ENCODE assay signal across 14 cellular contexts in the genomic region with DNA sequence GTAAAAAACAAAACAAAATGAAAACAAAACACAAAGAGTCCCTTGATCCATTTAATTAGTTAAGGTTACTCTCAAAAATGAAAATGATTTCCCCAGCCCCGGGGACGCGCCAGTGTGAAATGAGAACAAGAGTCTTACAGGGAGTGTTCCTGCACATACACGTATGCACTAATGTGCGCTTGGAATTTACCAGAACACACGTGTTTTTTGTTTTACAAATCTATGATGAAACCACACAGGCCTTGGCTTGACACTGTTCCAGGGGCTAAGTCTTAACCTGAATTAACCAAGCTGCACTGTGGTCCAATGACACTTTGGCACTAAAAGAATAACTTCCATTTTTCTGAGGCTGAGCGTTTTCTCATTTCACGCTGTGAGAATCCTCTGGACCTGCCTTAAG.
DNase-seq lines count a peak whose midpoint lies in the region; ATAC-seq, FAIRE-seq and TF ChIP-seq lines count a peak whose summit lies in the region.
"Had no signal": no experiment of that assay in that cellular context is flagged by ENCODE, and none has a peak within 500 bp of the region (broad histone marks: within the 10 kb centered on the region; RNA-seq: fewer than 3 reads in every experiment).

No MANE protein-coding gene starts in this region.

- no TSS peak for BruUV-seq in HepG2 (replicated peaks; lab: Mats Ljungman, UMichigan)

- no peak for TF ChIP-seq EP300 in HepG2 (IDR thresholded peaks at IDR 0.05; ENCODE audit: low read depth in 2 of 2, low read length in 2 of 2)
- no peak for TF ChIP-seq EP300 in HepG2 (CRISPR knock-in tag; IDR thresholded peaks at IDR 0.05; ENCODE audit: borderline replicate concordance)

- H4K20me1 ChIP-seq in HepG2 (ENCODE audit: insufficient read depth, low read length): peaks cover 64% of the 10 kb centered on the region

- H3K9me3 ChIP-seq in liver (ENCODE audit: control insufficient read depth in 4 of 4, low read length in 3 of 4) (no peaks in the 10 kb centered on the region), HepG2 (ENCODE audit: low read length) (no peaks in the 10 kb centered on the region), esophagus squamous epithelium (no peaks in the 10 kb centered on the region)
- H3K9me3 ChIP-seq: HAP-1 had no signal

- H3K9me3 Mint-ChIP-seq in nephron progenitor cell: no peaks in the 10 kb centered on the region
- no peaks in the 10 kb centered on the region for H3K9me3 Mint-ChIP-seq in stimulated activated memory B cell treated with anti-CD40 and anti-IgM and Interleukin-4, amounts not matched to agents 10 μg/mL and 1 μg/mL and 100 μg/mL, for 72 hours
- H3K9me3 Mint-ChIP-seq: natural killer cell had no signal

- H3K4me1 ChIP-seq in liver (ENCODE audit: control insufficient read depth in 4 of 4, insufficient read depth in 4 of 4, low read length in 3 of 4) (peaks cover 8 to 54% (median 40%) of the 10 kb centered on the region in 4 donors), HepG2 (ENCODE audit: insufficient read depth, low read length) (peaks cover 18% of the 10 kb centered on the region), esophagus squamous epithelium (peaks cover 22 to 97% (median 55%) of the 10 kb centered on the region in 3 donors)

- H3K27ac ChIP-seq in liver (ENCODE audit: low read depth in 1 of 2, low read length in 2 of 2) (peak overlapping the region; percentile 46 to 83), HepG2 (ENCODE audit: extremely low read length, insufficient read depth, low read length) (no peak overlapping the region), esophagus squamous epithelium (peak overlapping the region in 3 of 4 donors; percentile 57 to 85 (median 84))

- H3K36me3 ChIP-seq in liver (ENCODE audit: control insufficient read depth in 4 of 4, insufficient read depth in 3 of 4, low read depth in 1 of 4, low read length in 3 of 4) (peaks cover 0 to 3% (median under 1%) of the 10 kb centered on the region in 4 donors), HepG2 (replicated peaks in 1 of 2; ENCODE audit: control insufficient read depth in 1 of 2, insufficient read depth in 2 of 2, low read length in 2 of 2) (peaks cover 19 to 35% of the 10 kb centered on the region in 2 experiments; a peak in 4 of 5 replicates), esophagus squamous epithelium (peaks cover 0 to 59% (median 0%) of the 10 kb centered on the region in 3 donors)
- H3K36me3 ChIP-seq: HAP-1 had no signal

- TF ChIP-seq RAD21 in liver (IDR thresholded peaks at IDR 0.05) (peak in 1 of 2 donors; percentile 15), HepG2 (CRISPR knock-in tag; IDR thresholded peaks at IDR 0.05) (no peak)

- intact Hi-C loops in HepG2 (cut with micrococcal nuclease; ENCODE audit: unreplicated experiment) (no loop called here), esophagus squamous epithelium (cut with DNase I) (no loop called here)

- H3K4me3 Mint-ChIP-seq in nephron progenitor cell: peak overlapping the region; percentile 42
- no peak overlapping the region for H3K4me3 Mint-ChIP-seq in stimulated activated memory B cell treated with anti-CD40 and anti-IgM and Interleukin-4, amounts not matched to agents 10 μg/mL and 1 μg/mL and 100 μg/mL, for 72 hours
- H3K4me3 Mint-ChIP-seq: natural killer cell had no signal

- DNase-seq in HepG2 (ENCODE audit: low spot score): no peak
- no peak for DNase-seq in esophagus squamous epithelium (lab: John Stamatoyannopoulos, UW)
- no peak for DNase-seq in nephron progenitor cell
- no peak for DNase-seq in NCI-H526 (lab: John Stamatoyannopoulos, UW)
- no peak for DNase-seq in NCI-H510A (lab: John Stamatoyannopoulos, UW)
- DNase-seq: activated CD4-positive, alpha-beta T cell treated with anti-CD3 and anti-CD28 coated beads for 1 hour; activated T-cell treated with anti-CD3 and anti-CD28 coated beads, Interleukin-2, amount 50 U/mL, for 48 hours; erythroblast; MM.1S; natural killer cell had no signal

- FAIRE-seq in HepG2 (lab: Jason Lieb, UNC): no peak

- TF ChIP-seq POLR2A in HepG2 (IDR thresholded peaks at IDR 0.05; ENCODE audit: insufficient read depth in 1 of 2, low read depth in 2 of 2, low read length in 2 of 2) (no peak), esophagus squamous epithelium (IDR thresholded peaks at IDR 0.05) (no peak)

- H3K4me2 ChIP-seq in HepG2 (ENCODE audit: low read depth, low read length): no peak overlapping the region

- TF ChIP-seq CTCF in liver (IDR thresholded peaks at IDR 0.05; ENCODE audit: low read depth, low read length, missing input control): no peak
- no peak for TF ChIP-seq CTCF in HepG2 (CRISPR knock-in tag; IDR thresholded peaks at IDR 0.05)
- no peak for TF ChIP-seq CTCF in esophagus squamous epithelium (IDR thresholded peaks at IDR 0.05)
- TF ChIP-seq CTCF in nephron progenitor cell (IDR thresholded peaks at IDR 0.05): no peak

- H3K9ac ChIP-seq in liver (ENCODE audit: low read depth in 1 of 2, low read length in 2 of 2): no peak overlapping the region
- no peak overlapping the region for H3K9ac ChIP-seq in HepG2 (ENCODE audit: insufficient read depth, low read depth, low read length)

- H3K27me3 Mint-ChIP-seq in nephron progenitor cell (ENCODE audit: low read depth, poor library complexity): no peaks in the 10 kb centered on the region
- H3K27me3 Mint-ChIP-seq in stimulated activated memory B cell treated with anti-CD40 and anti-IgM and Interleukin-4, amounts not matched to agents 10 μg/mL and 1 μg/mL and 100 μg/mL, for 72 hours: no peaks in the 10 kb centered on the region

- POLR2A ChIA-PET in HepG2 (lab: Yijun Ruan, JAX): no interaction called here

- CTCF ChIA-PET in HepG2 (lab: Yijun Ruan, JAX; ENCODE audit: low intra/inter-chr PET ratio, low total read pairs): no interaction called here

- H3K4me3 ChIP-seq in liver (ENCODE audit: low read depth in 1 of 3, low read length in 3 of 3): no peak overlapping the region
- H3K4me3 ChIP-seq in HepG2 (replicated peaks in 1 of 3; ENCODE audit: insufficient read depth in 1 of 3, low read depth in 2 of 3, low read length in 3 of 3): no peak overlapping the region
- H3K4me3 ChIP-seq in esophagus squamous epithelium: no peak overlapping the region
- H3K4me3 ChIP-seq: HAP-1 had no signal

- WGBS in liver: 54% methylated on average over 8 of the region's 8 CpGs
- 90% methylated on average over 8 of the region's 8 CpGs for WGBS in HepG2 (ENCODE audit: low lambda C conversion rate)
- 26 to 39% methylated on average over 8 of the region's 8 CpGs for WGBS in esophagus squamous epithelium, 2 donors

- peaks cover 90% of the 10 kb centered on the region for H3K4me1 Mint-ChIP-seq in nephron progenitor cell
- peaks cover 72% of the 10 kb centered on the region for H3K4me1 Mint-ChIP-seq in stimulated activated memory B cell treated with anti-CD40 and anti-IgM and Interleukin-4, amounts not matched to agents 10 μg/mL and 1 μg/mL and 100 μg/mL, for 72 hours

- in situ Hi-C loops in HepG2 (cut with HindIII; ENCODE audit: extremely low pct_ligation_motif_present, low pct_unique_long_range_greater_than_20kb): no loop called here

- no peak overlapping the region for H2AFZ ChIP-seq in HepG2 (ENCODE audit: low read length)

- no peaks in the 10 kb centered on the region for H3K27me3 ChIP-seq in liver (ENCODE audit: control insufficient read depth in 4 of 4, insufficient read depth in 4 of 4, low read length in 3 of 4)
- no peaks in the 10 kb centered on the region for H3K27me3 ChIP-seq in HepG2 (ENCODE audit: control insufficient read depth in 1 of 2, insufficient read depth in 2 of 2, low read length in 2 of 2)
- H3K27me3 ChIP-seq in esophagus squamous epithelium: no peaks in the 10 kb centered on the region

- ATAC-seq in HepG2 (no peak), HG02981 (IDR thresholded peaks at IDR 0.05; ENCODE audit: unreplicated experiment) (no peak)
- no peak for ATAC-seq in stimulated activated memory B cell treated with anti-CD40 and anti-IgM and Interleukin-4, amounts not matched to agents 10 μg/mL and 1 μg/mL and 100 μg/mL, for 72 hours
- ATAC-seq: natural killer cell had no signal

- H3K36me3 Mint-ChIP-seq in nephron progenitor cell (ENCODE audit: low read depth): peaks cover 52% of the 10 kb centered on the region
- peaks cover 17% of the 10 kb centered on the region for H3K36me3 Mint-ChIP-seq in stimulated activated memory B cell treated with anti-CD40 and anti-IgM and Interleukin-4, amounts not matched to agents 10 μg/mL and 1 μg/mL and 100 μg/mL, for 72 hours
- H3K36me3 Mint-ChIP-seq: natural killer cell had no signal

- peaks cover 62% of the 10 kb centered on the region for H3K79me2 ChIP-seq in HepG2 (ENCODE audit: insufficient read depth, low read length)

- peak overlapping the region; percentile 94 for H3K27ac Mint-ChIP-seq in nephron progenitor cell
- no peak overlapping the region for H3K27ac Mint-ChIP-seq in stimulated activated memory B cell treated with anti-CD40 and anti-IgM and Interleukin-4, amounts not matched to agents 10 μg/mL and 1 μg/mL and 100 μg/mL, for 72 hours
- H3K27ac Mint-ChIP-seq: natural killer cell had no signal

TF ChIP-seq in liver, 16 proteins besides CTCF, POLR2A, EP300 and RAD21 (continues in another document):
- peak; percentile 47 for TF ChIP-seq YY1 (IDR thresholded peaks at IDR 0.05)
- TF ChIP-seq, protein P1, sequence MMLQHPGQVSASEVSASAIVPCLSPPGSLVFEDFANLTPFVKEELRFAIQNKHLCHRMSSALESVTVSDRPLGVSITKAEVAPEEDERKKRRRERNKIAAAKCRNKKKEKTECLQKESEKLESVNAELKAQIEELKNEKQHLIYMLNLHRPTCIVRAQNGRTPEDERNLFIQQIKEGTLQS (IDR thresholded peaks at IDR 0.05): peak; percentile 84
- peak; percentile 40 for TF ChIP-seq SP1 (IDR thresholded peaks at IDR 0.05)
- TF ChIP-seq HNF4A (conservative IDR thresholded peaks at IDR 0.05): peak; percentile 70 to 79
- no peak for TF ChIP-seq HNF4G (IDR thresholded peaks at IDR 0.05)
- TF ChIP-seq RXRA (IDR thresholded peaks at IDR 0.05): peak; percentile 65 to 74
- TF ChIP-seq GABPA (IDR thresholded peaks at IDR 0.05 in 1 of 2, conservative IDR thresholded peaks at IDR 0.05 in 1 of 2): no peak

TF ChIP-seq in HepG2, 621 proteins besides CTCF, POLR2A, EP300 and RAD21 (continues in another document):
- TF ChIP-seq ZNF33A (CRISPR knock-in tag; IDR thresholded peaks at IDR 0.05; ENCODE audit: borderline replicate concordance) (no peak), ZBTB38 (CRISPR knock-in tag; IDR thresholded peaks at IDR 0.05) (no peak)
- TF ChIP-seq, protein P2, sequence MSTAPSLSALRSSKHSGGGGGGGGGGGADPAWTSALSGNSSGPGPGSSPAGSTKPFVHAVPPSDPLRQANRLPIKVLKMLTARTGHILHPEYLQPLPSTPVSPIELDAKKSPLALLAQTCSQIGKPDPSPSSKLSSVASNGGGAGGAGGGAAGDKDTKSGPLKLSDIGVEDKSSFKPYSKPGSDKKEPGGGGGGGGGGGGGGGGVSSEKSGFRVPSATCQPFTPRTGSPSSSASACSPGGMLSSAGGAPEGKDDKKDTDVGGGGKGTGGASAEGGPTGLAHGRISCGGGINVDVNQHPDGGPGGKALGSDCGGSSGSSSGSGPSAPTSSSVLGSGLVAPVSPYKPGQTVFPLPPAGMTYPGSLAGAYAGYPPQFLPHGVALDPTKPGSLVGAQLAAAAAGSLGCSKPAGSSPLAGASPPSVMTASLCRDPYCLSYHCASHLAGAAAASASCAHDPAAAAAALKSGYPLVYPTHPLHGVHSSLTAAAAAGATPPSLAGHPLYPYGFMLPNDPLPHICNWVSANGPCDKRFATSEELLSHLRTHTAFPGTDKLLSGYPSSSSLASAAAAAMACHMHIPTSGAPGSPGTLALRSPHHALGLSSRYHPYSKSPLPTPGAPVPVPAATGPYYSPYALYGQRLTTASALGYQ (CRISPR knock-in tag; IDR thresholded peaks at IDR 0.05): no peak
